In genomic region chr6:136125585-136125984, GRCh38 we compare ENCODE assay signal across 32 cellular contexts.
"Had no signal": no experiment of that assay in that cellular context is flagged by ENCODE, and none has a peak within 500 bp of the region (broad histone marks: within the 10 kb centered on the region; RNA-seq: fewer than 3 reads in every experiment).

No MANE protein-coding gene starts in this region.

- ATAC-seq: activated naive CD4-positive, alpha-beta T cell treated with anti-CD3 and anti-CD28 coated beads, Interleukin-2, amount 50 U/mL, for 72 hours; activated naive CD8-positive, alpha-beta T cell treated with anti-CD3 and anti-CD28 coated beads, Interleukin-2, amount 50 U/mL, for 24 hours; activated T-cell treated with anti-CD3 and anti-CD28 coated beads, Interleukin-2, amount 50 U/mL, for 4 hours; activated T-cell treated with anti-CD3 and anti-CD28 coated beads, Interleukin-2, amount 50 U/mL, for 72 hours; activated T-helper 17 cell treated with anti-CD3 and anti-CD28 coated beads, Interleukin-2, amount 50 U/mL, for 72 hours; body of pancreas had no signal

- H3K27me3 ChIP-seq: adrenal gland, ascending aorta, body of pancreas, brain microvascular endothelial cell, breast epithelium, cardiac muscle cell had no signal

- DNase-seq: activated effector memory CD4-positive, alpha-beta T cell treated with anti-CD3 and anti-CD28 coated beads, Interleukin-2, amount 50 U/mL, for 16 hours; activated effector memory CD4-positive, alpha-beta T cell treated with Interleukin-2 at 50 U/mL for 16 hours; activated gamma-delta T cell; activated gamma-delta T cell treated with Interleukin-2 at 50 U/mL for 16 hours; activated naive CD4-positive, alpha-beta T cell; activated naive CD4-positive, alpha-beta T cell treated with anti-CD3 and anti-CD28 coated beads for 36 hours; activated naive CD4-positive, alpha-beta T cell treated with anti-CD3 and anti-CD28 coated beads, Interleukin-2, amount 10 ng/mL, durations not matched to agents 7 days and 5 days; activated naive CD4-positive, alpha-beta T cell treated with anti-CD3 and anti-CD28 coated beads, Interleukin-2, amount 50 U/mL, for 16 hours; activated naive CD4-positive, alpha-beta T cell treated with Interleukin-2 at 50 U/mL for 16 hours; activated naive CD8-positive, alpha-beta T cell treated with anti-CD3 and anti-CD28 coated beads for 36 hours; activated naive CD8-positive, alpha-beta T cell treated with anti-CD3 and anti-CD28 coated beads, Interleukin-2, amount 10 ng/mL, durations not matched to agents 7 days and 5 days; activated naive CD8-positive, alpha-beta T cell treated with anti-CD3 and anti-CD28 coated beads, Interleukin-2, amount 50 U/mL, for 24 hours; activated T-cell treated with anti-CD3 and anti-CD28 coated beads, Interleukin-2, amount 50 U/mL, for 1 hour; activated T-cell treated with anti-CD3 and anti-CD28 coated beads, Interleukin-2, amount 50 U/mL, for 24 hours; activated T-cell treated with anti-CD3 and anti-CD28 coated beads, Interleukin-2, amount 50 U/mL, for 4 hours; activated T-cell treated with anti-CD3 and anti-CD28 coated beads, Interleukin-2, amount 50 U/mL, for 48 hours; activated T-cell treated with anti-CD3 and anti-CD28 coated beads, Interleukin-2, amount 50 U/mL, for 72 hours; adrenal gland; amniotic stem cell; amygdala; anterior cingulate cortex; aorta; body of pancreas; brain microvascular endothelial cell; caudate nucleus; central memory CD4-positive, alpha-beta T cell; cerebellar nuclear complex had no signal

- H3K4me3 ChIP-seq: adrenal gland, ascending aorta, body of pancreas, breast epithelium, cardiac muscle cell had no signal

- H3K27ac ChIP-seq: adrenal gland, ascending aorta, body of pancreas, brain microvascular endothelial cell, breast epithelium, cardiac muscle cell had no signal

- H3K4me1 ChIP-seq: ascending aorta, body of pancreas, breast epithelium had no signal

- H3K9me3 ChIP-seq: adrenal gland, ascending aorta, body of pancreas, breast epithelium had no signal

- H3K36me3 ChIP-seq: adrenal gland, ascending aorta, brain microvascular endothelial cell, breast epithelium, cardiac muscle cell had no signal
